ENCODE assay signal across 1 cellular context in the genomic region with DNA sequence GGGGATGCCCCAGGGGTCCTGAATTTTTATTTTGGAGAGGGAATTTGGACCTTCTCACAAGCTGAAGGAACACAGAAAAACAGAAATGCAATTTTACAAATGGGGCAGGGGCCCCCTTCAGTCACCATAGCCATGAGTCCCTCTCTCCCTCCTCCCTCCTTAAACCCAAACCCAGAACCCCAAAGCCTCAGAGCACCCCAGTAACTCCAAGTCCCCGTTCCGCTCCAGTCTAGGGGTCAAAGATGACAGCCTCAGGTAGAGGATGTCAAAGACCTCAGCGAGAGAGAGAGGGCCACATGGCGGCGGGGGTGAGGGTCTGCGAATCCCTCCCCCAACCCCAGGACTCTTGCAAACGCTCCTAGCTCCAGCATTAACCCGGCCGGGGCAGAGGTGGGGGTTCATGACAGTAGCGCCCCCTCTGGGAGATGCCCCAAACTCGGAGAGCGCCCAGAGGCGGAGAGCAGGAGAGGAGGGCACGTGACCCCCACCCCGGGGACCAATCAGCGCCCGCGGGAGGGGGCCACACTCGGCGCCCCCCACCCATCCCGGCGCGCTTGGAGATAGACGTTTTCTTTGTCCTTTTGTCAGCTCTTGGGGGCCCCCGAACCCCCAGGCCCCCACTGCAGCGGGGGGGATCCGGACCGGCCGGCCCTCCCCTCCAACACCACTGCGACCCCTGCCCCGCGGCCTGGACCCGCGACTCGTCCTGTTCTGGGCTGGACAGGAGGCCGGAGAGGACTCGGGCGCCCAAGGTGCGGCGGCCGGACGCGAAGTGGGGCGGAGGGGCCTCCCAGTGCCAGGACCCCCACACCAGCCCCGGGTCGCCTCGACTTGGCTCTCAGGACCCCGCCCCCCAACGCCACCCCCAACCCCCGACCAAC.
TF ChIP-seq lines count a peak whose summit lies in the region.

No MANE protein-coding gene starts in this region.

TF ChIP-seq in Ishikawa, 13 proteins besides CTCF, POLR2A, EP300 and RAD21 (continued from another document):
- TF ChIP-seq FOXM1 (IDR thresholded peaks at IDR 0.05; ENCODE audit: borderline replicate concordance, low read depth), result no peak
- TF ChIP-seq TAF1 (IDR thresholded peaks at IDR 0.05; ENCODE audit: low read depth), result no peak
